2 cellular contexts compared by ENCODE assay signal in genomic region chr10:133269367-133269766, GRCh38.
TF ChIP-seq lines count a peak whose summit lies in the region.

No MANE protein-coding gene starts in this region.

TF ChIP-seq in K562, 482 proteins besides CTCF, POLR2A, EP300 and RAD21:
- TF ChIP-seq CHD2 (IDR thresholded peaks at IDR 0.05; ENCODE audit: low read depth, low read length) = no peak
- 0 out of 2 replicates have a peak, but pooled peaks have one; percentile 9 for TF ChIP-seq POLR2G (IDR thresholded peaks at IDR 0.05; ENCODE audit: low read depth, low read length)

TF ChIP-seq in SK-N-SH treated with all-trans-retinoic acid at 6 μM for 48 hours, 23 proteins besides CTCF, POLR2A, EP300 and RAD21:
- no peak for TF ChIP-seq ZFP30 (CRISPR knock-in tag; IDR thresholded peaks at IDR 0.05)
- TF ChIP-seq ZNF8 (CRISPR knock-in tag; IDR thresholded peaks at IDR 0.05) = no peak
- no peak for TF ChIP-seq TCF4 (CRISPR knock-in tag; IDR thresholded peaks at IDR 0.05; ENCODE audit: borderline replicate concordance)
- TF ChIP-seq ISL1 (CRISPR knock-in tag; IDR thresholded peaks at IDR 0.05) = no peak
- no peak for TF ChIP-seq ARNTL (CRISPR knock-in tag; IDR thresholded peaks at IDR 0.05; ENCODE audit: borderline replicate concordance, low read depth)
- TF ChIP-seq ZNF565 (CRISPR knock-in tag; conservative IDR thresholded peaks at IDR 0.05; ENCODE audit: low read depth) = no peak
- TF ChIP-seq BACH2 (CRISPR knock-in tag; IDR thresholded peaks at IDR 0.05; ENCODE audit: borderline replicate concordance) = no peak
- TF ChIP-seq CSRNP3 (CRISPR knock-in tag; IDR thresholded peaks at IDR 0.05) = no peak
- TF ChIP-seq PPARA (CRISPR knock-in tag; IDR thresholded peaks at IDR 0.05; ENCODE audit: borderline replicate concordance) = no peak
- TF ChIP-seq ZC3H10 (CRISPR knock-in tag; IDR thresholded peaks at IDR 0.05) = no peak
